1 cellular context compared by ENCODE assay signal in genomic region chr1:29704430-29704829, GRCh38.
TF ChIP-seq lines count a peak whose summit lies in the region.

No MANE protein-coding gene starts in this region.

TF ChIP-seq in GM23338, 12 proteins besides CTCF, POLR2A, EP300 and RAD21 (continued from another document):
- TF ChIP-seq ZNF462 (CRISPR knock-in tag; IDR thresholded peaks at IDR 0.05) (no peak), EZH2 (IDR thresholded peaks at IDR 0.05; ENCODE audit: low read depth, unreplicated experiment) (no peak), POLR2AphosphoS5 (IDR thresholded peaks at IDR 0.05; ENCODE audit: low read depth) (no peak), JUNB (IDR thresholded peaks at IDR 0.05; ENCODE audit: unreplicated experiment) (no peak), ZNF114 (CRISPR knock-in tag; IDR thresholded peaks at IDR 0.05) (no peak), NANOG (IDR thresholded peaks at IDR 0.05; ENCODE audit: borderline replicate concordance) (no peak), CREB1 (CRISPR knock-in tag; IDR thresholded peaks at IDR 0.05; ENCODE audit: low read depth) (no peak), ZNF331 (CRISPR knock-in tag; IDR thresholded peaks at IDR 0.05; ENCODE audit: low read depth) (no peak)
